ENCODE assay signal across 22 cellular contexts in the genomic region with DNA sequence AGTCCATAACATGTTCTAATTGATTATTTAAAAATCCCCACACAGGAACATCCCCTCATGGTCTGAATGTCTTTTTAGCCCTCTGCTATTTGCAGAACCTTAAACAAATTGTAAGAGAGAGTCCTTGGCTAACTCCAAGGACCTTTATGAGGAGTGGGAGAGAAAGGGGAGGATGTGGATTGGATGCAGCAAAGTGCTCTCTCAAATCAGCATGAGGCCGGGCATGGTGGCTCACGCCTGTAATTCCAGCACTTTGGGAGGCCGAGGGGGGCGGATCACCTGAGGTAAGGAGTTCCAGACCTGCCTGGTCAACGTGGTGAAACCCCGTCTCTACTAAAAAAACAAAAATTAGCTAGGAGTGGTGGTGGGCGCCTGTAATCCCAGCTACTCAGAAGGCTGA.
DNase-seq lines count a peak whose midpoint lies in the region; ATAC-seq, FAIRE-seq and TF ChIP-seq lines count a peak whose summit lies in the region.
"Had no signal": no experiment of that assay in that cellular context is flagged by ENCODE, and none has a peak within 500 bp of the region (broad histone marks: within the 10 kb centered on the region; RNA-seq: fewer than 3 reads in every experiment).

No MANE protein-coding gene starts in this region.

- FAIRE-seq in urothelium cell line (lab: Jason Lieb, UNC) = no peak
- FAIRE-seq: endometrium had no signal

- in situ Hi-C loops in transverse colon (cut with MboI; ENCODE audit: low pct_ligation_motif_present in 1 of 4, low pct_unique_long_range_greater_than_20kb in 1 of 4, low sequenced_read_pairs in 3 of 4) = loop anchor here in 2 of 4 donors (25.0 kb wide), 1 partner anchor 163 kb away; the partner anchor contains the start of gene TGFB2 (in 2 of the 2)

- H3K27me3 ChIP-seq in left ventricle myocardium inferior (ENCODE audit: low read depth) (no peaks in the 10 kb centered on the region), right cardiac atrium (ENCODE audit: control insufficient read depth, insufficient read depth) (no peaks in the 10 kb centered on the region), endodermal cell (ENCODE audit: control insufficient read depth, insufficient read depth, low read length, poor library complexity, severe bottlenecking) (no peaks in the 10 kb centered on the region), muscle layer of duodenum (ENCODE audit: low read depth, low read length) (no peaks in the 10 kb centered on the region), transverse colon (no peaks in the 10 kb centered on the region)
- H3K27me3 ChIP-seq in CD4-positive, alpha-beta memory T cell (ENCODE audit: insufficient read depth, low read length) = no peaks in the 10 kb centered on the region
- H3K27me3 ChIP-seq: Peyer's patch, spleen, testis had no signal

- H3K9me3 ChIP-seq in left ventricle myocardium inferior (replicated peaks) (no peaks in the 10 kb centered on the region), right cardiac atrium (ENCODE audit: control insufficient read depth, low read length) (no peaks in the 10 kb centered on the region), endodermal cell (ENCODE audit: control insufficient read depth, low read length) (peaks cover 7% of the 10 kb centered on the region), muscle layer of duodenum (ENCODE audit: control insufficient read depth in 1 of 2, low read length in 2 of 2) (no peaks in the 10 kb centered on the region), transverse colon (no peaks in the 10 kb centered on the region)
- no peaks in the 10 kb centered on the region for H3K9me3 ChIP-seq in CD4-positive, alpha-beta memory T cell (ENCODE audit: control insufficient read depth in 1 of 2, low read length in 2 of 2)
- H3K9me3 ChIP-seq: Peyer's patch, spleen, testis had no signal

- WGBS in right cardiac atrium = 93% methylated on average over 7 of the region's 7 CpGs
- WGBS in endodermal cell (ENCODE audit: insufficient coverage in 1 of 2, insufficient read length in 1 of 2), 2 experiments = 81 to 100% methylated on average over 1 to 7 of the region's 7 CpGs
- WGBS in transverse colon (ENCODE audit: low coverage in 1 of 2), 2 donors = 86 to 91% methylated on average over 5 to 7 of the region's 7 CpGs

- H3K4me1 Mint-ChIP-seq in endodermal cell (peaks cover 26% of the 10 kb centered on the region), natural killer cell (peaks cover 0 to 5% of the 10 kb centered on the region in 2 donors)
- H3K4me1 Mint-ChIP-seq in CD4-positive, alpha-beta memory T cell = peaks cover 0 to 2% (median 0%) of the 10 kb centered on the region in 4 donors

- no peak for TF ChIP-seq POLR2A in transverse colon (IDR thresholded peaks at IDR 0.05)

- H3K4me1 ChIP-seq in left ventricle myocardium inferior = peaks cover 18% of the 10 kb centered on the region
- peaks cover 2% of the 10 kb centered on the region for H3K4me1 ChIP-seq in right cardiac atrium (ENCODE audit: control insufficient read depth, insufficient read depth, low read length)
- H3K4me1 ChIP-seq in endodermal cell (ENCODE audit: control insufficient read depth, insufficient read depth, low read length) = peaks cover 10% of the 10 kb centered on the region
- H3K4me1 ChIP-seq in muscle layer of duodenum (ENCODE audit: control insufficient read depth in 1 of 2, insufficient read depth in 2 of 2, low read length in 2 of 2) = peaks cover 4 to 7% of the 10 kb centered on the region in 2 donors
- peaks cover 0 to 18% (median 2%) of the 10 kb centered on the region in 4 donors for H3K4me1 ChIP-seq in transverse colon
- no peaks in the 10 kb centered on the region for H3K4me1 ChIP-seq in CD4-positive, alpha-beta memory T cell (ENCODE audit: insufficient read depth, low read length)
- H3K4me1 ChIP-seq: parathyroid adenoma, Peyer's patch had no signal

- H3K4me3 ChIP-seq in left ventricle myocardium inferior = no peak overlapping the region
- no peak overlapping the region for H3K4me3 ChIP-seq in right cardiac atrium (ENCODE audit: low read length)
- H3K4me3 ChIP-seq in endodermal cell (ENCODE audit: low read length) = no peak overlapping the region
- no peak overlapping the region for H3K4me3 ChIP-seq in muscle layer of duodenum (ENCODE audit: low read depth in 1 of 2, low read length in 2 of 2)
- H3K4me3 ChIP-seq in transverse colon = no peak overlapping the region
- H3K4me3 ChIP-seq in CD4-positive, alpha-beta memory T cell (ENCODE audit: low read length in 2 of 2) = no peak overlapping the region
- H3K4me3 ChIP-seq: Peyer's patch, testis had no signal

- intact Hi-C loops in left ventricle myocardium inferior (cut with micrococcal nuclease) = no loop called here
- intact Hi-C loops in right cardiac atrium (cut with DNase I) = no loop called here
- intact Hi-C loops in transverse colon (cut with DNase I; ENCODE audit: low total_unique reads) = no loop called here
- intact Hi-C loops in natural killer cell (cut with micrococcal nuclease) = no loop called here
- intact Hi-C loops in CD4-positive, alpha-beta memory T cell (cut with micrococcal nuclease) = no loop called here

- TF ChIP-seq CTCF in left ventricle myocardium inferior (IDR thresholded peaks at IDR 0.05; ENCODE audit: borderline replicate concordance) = no peak
- no peak for TF ChIP-seq CTCF in endodermal cell (conservative IDR thresholded peaks at IDR 0.05)
- no peak for TF ChIP-seq CTCF in transverse colon (IDR thresholded peaks at IDR 0.05)
- no peak for TF ChIP-seq CTCF in natural killer cell (IDR thresholded peaks at IDR 0.05)

- CTCF ChIA-PET in CD4-positive, alpha-beta memory T cell (lab: Charles Lee; ENCODE audit: partially characterized antibody) = no interaction called here

- POLR2A ChIA-PET in CD4-positive, alpha-beta memory T cell (lab: Charles Lee; ENCODE audit: partially characterized antibody) = no interaction called here

- no peak for TF ChIP-seq EP300 in transverse colon (IDR thresholded peaks at IDR 0.05; ENCODE audit: low read depth)

- no peak overlapping the region for H3K4me3 Mint-ChIP-seq in endodermal cell
- H3K4me3 Mint-ChIP-seq in natural killer cell = no peak overlapping the region
- H3K4me3 Mint-ChIP-seq in CD4-positive, alpha-beta memory T cell = no peak overlapping the region
- H3K4me3 Mint-ChIP-seq: CD4-positive, alpha-beta T cell had no signal

- no peak overlapping the region for H3K9ac ChIP-seq in endodermal cell (ENCODE audit: extremely low read depth, low read length, poor library complexity, severe bottlenecking)
- H3K9ac ChIP-seq: parathyroid adenoma had no signal

- H3K36me3 ChIP-seq in left ventricle myocardium inferior = no peaks in the 10 kb centered on the region
- no peaks in the 10 kb centered on the region for H3K36me3 ChIP-seq in endodermal cell (ENCODE audit: control insufficient read depth, insufficient read depth, low read length)
- H3K36me3 ChIP-seq in muscle layer of duodenum (ENCODE audit: control insufficient read depth in 1 of 2, insufficient read depth in 2 of 2, low read length in 2 of 2) = no peaks in the 10 kb centered on the region
- no peaks in the 10 kb centered on the region for H3K36me3 ChIP-seq in transverse colon
- no peaks in the 10 kb centered on the region for H3K36me3 ChIP-seq in CD4-positive, alpha-beta memory T cell (ENCODE audit: insufficient read depth, low read length)
- H3K36me3 ChIP-seq: Peyer's patch, spleen had no signal

- H3K27ac ChIP-seq in left ventricle myocardium inferior (replicated peaks) = peak overlapping the region; percentile 66
- H3K27ac ChIP-seq in right cardiac atrium (ENCODE audit: low read length) = no peak overlapping the region
- no peak overlapping the region for H3K27ac ChIP-seq in endodermal cell (ENCODE audit: low read depth, low read length)
- H3K27ac ChIP-seq in muscle layer of duodenum (ENCODE audit: low read length) = peak overlapping the region; percentile 81
- peak overlapping the region; percentile 57 to 73 (median 69) for H3K27ac ChIP-seq in transverse colon
- H3K27ac ChIP-seq in CD4-positive, alpha-beta memory T cell (ENCODE audit: low read depth, low read length) = no peak overlapping the region
- H3K27ac ChIP-seq: parathyroid adenoma had no signal

- H3K9me3 Mint-ChIP-seq in endodermal cell (peaks cover 13% of the 10 kb centered on the region), natural killer cell (peaks cover 0 to 8% of the 10 kb centered on the region in 2 donors)
- H3K9me3 Mint-ChIP-seq in CD4-positive, alpha-beta memory T cell = no peaks in the 10 kb centered on the region
- H3K9me3 Mint-ChIP-seq: CD4-positive, alpha-beta T cell had no signal

- H3K36me3 Mint-ChIP-seq in endodermal cell (ENCODE audit: low read depth) (no peaks in the 10 kb centered on the region), natural killer cell (no peaks in the 10 kb centered on the region)
- H3K36me3 Mint-ChIP-seq in CD4-positive, alpha-beta memory T cell = no peaks in the 10 kb centered on the region

- no peak for ATAC-seq in right cardiac atrium
- ATAC-seq in natural killer cell = no peak

- H3K27me3 Mint-ChIP-seq in endodermal cell (ENCODE audit: insufficient read depth) (no peaks in the 10 kb centered on the region), natural killer cell (ENCODE audit: low read depth in 2 of 2) (no peaks in the 10 kb centered on the region)
- peaks cover 0 to 5% of the 10 kb centered on the region in 2 donors for H3K27me3 Mint-ChIP-seq in CD4-positive, alpha-beta memory T cell

- DNase-seq in left ventricle myocardium inferior = no peak
- DNase-seq in right cardiac atrium = no peak
- peak; percentile 84 for DNase-seq in endodermal cell
- DNase-seq in transverse colon = no peak
- no peak for DNase-seq in urothelium cell line (ENCODE audit: low spot score)
- DNase-seq in natural killer cell = no peak
- no peak for DNase-seq in CD4-positive, alpha-beta memory T cell
- DNase-seq: activated CD4-positive, alpha-beta T cell treated with anti-CD3 and anti-CD28 coated beads, Interleukin-2, amount 50 U/mL, for 1 hour; amygdala; CD4-positive, alpha-beta T cell; DMS79 treated with DMSO at 0.1 percent for 48 hours; foreskin melanocyte; GOT3; NCI-H1417 treated with DMSO at 0.1 percent for 48 hours; NCI-H2171 treated with DMSO at 0.1 percent for 48 hours; NCI-H82; Peyer's patch; spleen; testis had no signal

- H3K27ac Mint-ChIP-seq in endodermal cell (no peak overlapping the region), natural killer cell (no peak overlapping the region)
- no peak overlapping the region for H3K27ac Mint-ChIP-seq in CD4-positive, alpha-beta memory T cell
- H3K27ac Mint-ChIP-seq: CD4-positive, alpha-beta T cell had no signal

Comparison
In these comparisons a context has a peak if more than half of its experiments do, and no peak if none do; other contexts are left out.
1. H3K27ac ChIP-seq: peak in left ventricle myocardium inferior (single experiment), muscle layer of duodenum (single experiment) and transverse colon (4 of 4); none in right cardiac atrium (single experiment), endodermal cell (single experiment) and CD4-positive, alpha-beta memory T cell (single experiment).